ENCODE assay signal across 23 cellular contexts in the genomic region with DNA sequence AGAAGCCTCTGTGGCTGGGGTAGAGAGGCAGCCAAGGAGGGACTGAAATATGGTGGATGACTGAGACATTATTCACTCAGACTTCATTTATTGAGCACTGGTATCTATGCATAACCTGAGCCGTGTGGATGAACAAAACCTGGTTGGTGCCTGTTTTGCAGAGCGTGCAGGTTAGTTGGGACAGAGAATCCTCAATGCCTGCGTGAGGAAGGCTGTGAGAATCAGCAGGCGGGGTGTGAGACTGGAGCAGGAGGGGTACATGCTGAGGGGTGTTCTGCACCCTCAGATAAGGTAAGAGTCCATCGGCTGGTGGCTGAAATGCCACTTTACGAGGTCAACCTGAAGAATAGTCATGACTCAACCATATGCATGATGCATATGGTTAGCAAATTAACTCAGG.
DNase-seq lines count a peak whose midpoint lies in the region; ATAC-seq, FAIRE-seq and TF ChIP-seq lines count a peak whose summit lies in the region.
"Had no signal": no experiment of that assay in that cellular context is flagged by ENCODE, and none has a peak within 500 bp of the region (broad histone marks: within the 10 kb centered on the region; RNA-seq: fewer than 3 reads in every experiment).

No MANE protein-coding gene starts in this region.

- no peak for ATAC-seq in PC-3
- no peak for ATAC-seq in GM12878
- ATAC-seq: CD8-positive, alpha-beta T cell had no signal

- DNase-seq in PC-3 = peak; percentile 44
- DNase-seq in GM12878 (ENCODE audit: low read depth, low spot score) = no peak
- peak; percentile 57 for DNase-seq in esophagus muscularis mucosa (ENCODE audit: extremely low spot score)
- no peak for DNase-seq in urothelium cell line (ENCODE audit: low spot score)
- no peak for DNase-seq in NOMO-1 treated with DMSO at 0.1 percent for 48 hours (lab: John Stamatoyannopoulos, UW; ENCODE audit: unreplicated experiment)
- no peak for DNase-seq in RCC 7860 (ENCODE audit: low spot score)
- DNase-seq in Ammon's horn (ENCODE audit: low spot score) = no peak
- DNase-seq: 8988T; ACHN; Caco-2; Calu3; CD4-positive, alpha-beta T cell; CD8-positive, alpha-beta T cell; DMS79 treated with DMSO at 0.1 percent for 48 hours; GF-D8 had no signal

- POLR2A ChIA-PET in PC-3 (lab: Charles Lee; ENCODE audit: unreplicated experiment) (no interaction called here), GM12878 (lab: Charles Lee) (no interaction called here)

- WGBS in GM12878 (ENCODE audit: insufficient coverage, insufficient replicate concordance, low lambda C conversion rate, missing lambda C conversion rate) = 29% methylated on average over 6 of the region's 6 CpGs
- WGBS in esophagus muscularis mucosa = 90% methylated on average over 6 of the region's 6 CpGs

- H3K9me2 ChIP-seq in PC-3 (replicated peaks; ENCODE audit: low read length) = no peaks in the 10 kb centered on the region

- H3K9ac ChIP-seq in PC-3 (ENCODE audit: low read length) (no peak overlapping the region), GM12878 (ENCODE audit: control insufficient read depth, insufficient read depth, low read length) (no peak overlapping the region)
- H3K9ac ChIP-seq: BLaER1 treated with 17β-estradiol and CSF1 and Interleukin-3, amounts not matched to agents 10 nM and 100 nM had no signal

- H3K9me3 ChIP-seq in PC-3 (ENCODE audit: low read length) (no peaks in the 10 kb centered on the region), GM12878 (replicated peaks; ENCODE audit: control insufficient read depth, insufficient read depth, low read length) (no peaks in the 10 kb centered on the region; the same call in 2 of the 3 replicates), esophagus muscularis mucosa (no peaks in the 10 kb centered on the region)
- H3K9me3 ChIP-seq: BLaER1 treated with 17β-estradiol and CSF1 and Interleukin-3, amounts not matched to agents 10 nM and 100 nM; Caco-2 had no signal

- in situ Hi-C loops in GM12878 (cut with MboI) = no loop called here

- FAIRE-seq in GM12878 (lab: Jason Lieb, UNC) (no peak), urothelium cell line (lab: Jason Lieb, UNC) (peak; percentile 20), RCC 7860 (lab: Jason Lieb, UNC) (no peak)
- FAIRE-seq: A204.1, D721Med, G401.6, GM12892, GM18507, GM19239 had no signal

- TF ChIP-seq RAD21 in GM12878 (IDR thresholded peaks at IDR 0.05; ENCODE audit: insufficient read depth, low read depth, low read length) = no peak

- SMC1A ChIA-PET in GM12878 (lab: Charles Lee; ENCODE audit: uncharacterized antibody, unreplicated experiment) = interaction anchor here (0.9 kb wide), 1 partner anchor 13 kb away, joined by 3 read pairs; no protein-coding TSS in a partner anchor

- no peak for TF ChIP-seq EP300 in GM12878 (IDR thresholded peaks at IDR 0.05; ENCODE audit: borderline replicate concordance in 1 of 2, control insufficient read depth in 1 of 2, low read depth in 2 of 2, low read length in 2 of 2)
- no peak for TF ChIP-seq EP300 in esophagus muscularis mucosa (IDR thresholded peaks at IDR 0.05)

- H3K4me3 ChIP-seq in PC-3 (ENCODE audit: low read length) (no peak overlapping the region), GM12878 (no peak overlapping the region), esophagus muscularis mucosa (no peak overlapping the region)
- H3K4me3 ChIP-seq: BLaER1 treated with 17β-estradiol and CSF1 and Interleukin-3, amounts not matched to agents 10 nM and 100 nM had no signal

- no peaks in the 10 kb centered on the region for H4K20me1 ChIP-seq in PC-3 (ENCODE audit: low read length)
- H4K20me1 ChIP-seq in GM12878 (ENCODE audit: control insufficient read depth, insufficient read depth) = no peaks in the 10 kb centered on the region
- H4K20me1 ChIP-seq: BLaER1 treated with 17β-estradiol and CSF1 and Interleukin-3, amounts not matched to agents 10 nM and 100 nM had no signal

- CTCF ChIA-PET in PC-3 (lab: Charles Lee) (no interaction called here), GM12878 (lab: Yijun Ruan, JAX) (interaction anchor here (1.3 kb wide), 1 partner anchor 10 kb away, joined by 3 read pairs; no protein-coding TSS in a partner anchor)

- TF ChIP-seq CTCF in PC-3 (conservative IDR thresholded peaks at IDR 0.05; ENCODE audit: low read depth, low read length) (no peak), GM12878 (IDR thresholded peaks at IDR 0.05 in 2 of 3, conservative IDR thresholded peaks at IDR 0.05 in 1 of 3; ENCODE audit: control insufficient read depth in 2 of 3, extremely low read depth in 1 of 3, insufficient read depth in 1 of 3, low read depth in 3 of 3, low read length in 3 of 3) (no peak), esophagus muscularis mucosa (IDR thresholded peaks at IDR 0.05) (no peak)

- TF ChIP-seq POLR2A in GM12878 (IDR thresholded peaks at IDR 0.05; ENCODE audit: low read depth, low read length) (no peak), esophagus muscularis mucosa (IDR thresholded peaks at IDR 0.05; ENCODE audit: low read depth) (no peak)

- no peak overlapping the region for H3K27ac ChIP-seq in PC-3 (ENCODE audit: low read length)
- no peak overlapping the region for H3K27ac ChIP-seq in GM12878 (ENCODE audit: control insufficient read depth, insufficient read depth)
- H3K27ac ChIP-seq in esophagus muscularis mucosa (replicated peaks in 1 of 4) = no peak overlapping the region
- H3K27ac ChIP-seq: BLaER1 treated with 17β-estradiol and CSF1 and Interleukin-3, amounts not matched to agents 10 nM and 100 nM; C4-2B had no signal

- BruUV-seq in PC-3 (replicated peaks; lab: Mats Ljungman, UMichigan) (no TSS peak), GM12878 (replicated peaks; lab: Mats Ljungman, UMichigan) (no TSS peak)

- H3K36me3 ChIP-seq in PC-3 (ENCODE audit: low read depth, low read length) = no peaks in the 10 kb centered on the region
- no peaks in the 10 kb centered on the region for H3K36me3 ChIP-seq in GM12878 (ENCODE audit: control insufficient read depth in 2 of 2, insufficient read depth in 2 of 2, low read length in 1 of 2)
- no peaks in the 10 kb centered on the region for H3K36me3 ChIP-seq in esophagus muscularis mucosa
- H3K36me3 ChIP-seq: BLaER1 treated with 17β-estradiol and CSF1 and Interleukin-3, amounts not matched to agents 10 nM and 100 nM had no signal

- H3K79me2 ChIP-seq in PC-3 (ENCODE audit: low read length) = no peaks in the 10 kb centered on the region
- H3K79me2 ChIP-seq in GM12878 (ENCODE audit: control insufficient read depth, insufficient read depth, low read length) = no peaks in the 10 kb centered on the region

- H3K4me1 ChIP-seq in PC-3 (ENCODE audit: insufficient read depth, low read length) (peaks cover 5% of the 10 kb centered on the region; the same call in 1 of the 2 replicates), GM12878 (ENCODE audit: control insufficient read depth, insufficient read depth, low read length) (no peaks in the 10 kb centered on the region), esophagus muscularis mucosa (no peaks in the 10 kb centered on the region)
- H3K4me1 ChIP-seq: Caco-2 had no signal

- H2AFZ ChIP-seq in PC-3 (ENCODE audit: low read length) (no peak overlapping the region), GM12878 (ENCODE audit: control insufficient read depth, low read depth, low read length) (no peak overlapping the region)

- intact Hi-C loops in PC-3 (cut with micrococcal nuclease) = no loop called here
- intact Hi-C loops in GM12878 (cut with micrococcal nuclease; ENCODE audit: unreplicated experiment) = no loop called here
- intact Hi-C loops in esophagus muscularis mucosa (cut with DNase I) = no loop called here

- H3K27me3 ChIP-seq in PC-3 (ENCODE audit: low read length) = no peaks in the 10 kb centered on the region
- H3K27me3 ChIP-seq in GM12878 (replicated peaks in 1 of 2; ENCODE audit: control insufficient read depth in 2 of 2, insufficient read depth in 2 of 2, low read length in 1 of 2) = no peaks in the 10 kb centered on the region
- no peaks in the 10 kb centered on the region for H3K27me3 ChIP-seq in esophagus muscularis mucosa

- H3F3A ChIP-seq in PC-3 (ENCODE audit: low read length, unreplicated experiment) = no peaks in the 10 kb centered on the region

- H3K4me2 ChIP-seq in PC-3 (ENCODE audit: low read length) (no peak overlapping the region), GM12878 (ENCODE audit: control insufficient read depth, insufficient read depth) (no peak overlapping the region)

- RAD21 ChIA-PET in GM12878 (lab: Charles Lee; ENCODE audit: unreplicated experiment) = no interaction called here

TF ChIP-seq in GM12878, 131 proteins besides CTCF, POLR2A, EP300 and RAD21:
- TF ChIP-seq IRF4 (IDR thresholded peaks at IDR 0.05; ENCODE audit: low read depth, low read length) = no peak
- TF ChIP-seq, protein P1, sequence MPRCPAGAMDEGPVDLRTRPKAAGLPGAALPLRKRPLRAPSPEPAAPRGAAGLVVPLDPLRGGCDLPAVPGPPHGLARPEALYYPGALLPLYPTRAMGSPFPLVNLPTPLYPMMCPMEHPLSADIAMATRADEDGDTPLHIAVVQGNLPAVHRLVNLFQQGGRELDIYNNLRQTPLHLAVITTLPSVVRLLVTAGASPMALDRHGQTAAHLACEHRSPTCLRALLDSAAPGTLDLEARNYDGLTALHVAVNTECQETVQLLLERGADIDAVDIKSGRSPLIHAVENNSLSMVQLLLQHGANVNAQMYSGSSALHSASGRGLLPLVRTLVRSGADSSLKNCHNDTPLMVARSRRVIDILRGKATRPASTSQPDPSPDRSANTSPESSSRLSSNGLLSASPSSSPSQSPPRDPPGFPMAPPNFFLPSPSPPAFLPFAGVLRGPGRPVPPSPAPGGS (IDR thresholded peaks at IDR 0.05; ENCODE audit: borderline replicate concordance, insufficient read depth, low read depth, low read length, poor library complexity, severe bottlenecking) = no peak
- TF ChIP-seq IKZF1 (conservative IDR thresholded peaks at IDR 0.05) = 0 out of 2 replicates have a peak, but pooled peaks have one; percentile 14

Comparison
In these comparisons a context has a peak if more than half of its experiments do, and no peak if none do; other contexts are left out.
1. DNase-seq: peak in PC-3 (single experiment) and esophagus muscularis mucosa (single experiment); none in GM12878 (single experiment), urothelium cell line (single experiment), NOMO-1 treated with DMSO at 0.1 percent for 48 hours (single experiment), RCC 7860 (single experiment) and Ammon's horn (single experiment).